In genomic region chr16:1532771-1533170, GRCh38 we compare ENCODE assay signal across 14 cellular contexts. TPM values are rescaled to one million over a fixed set of nuclear protein-coding genes. Genes with fewer than 3 reads are reported as not detected.
A peak's percentile ranks its signal among the peaks of the same experiment; 100 is the strongest.
DNase-seq lines count a peak whose midpoint lies in the region; ATAC-seq and TF ChIP-seq lines count a peak whose summit lies in the region.
"Had no signal": no experiment of that assay in that cellular context is flagged by ENCODE, and none has a peak within 500 bp of the region (broad histone marks: within the 10 kb centered on the region; RNA-seq: fewer than 3 reads in every experiment).

No MANE protein-coding gene starts in this region.

- POLR2A ChIA-PET in IMR-90 (lab: Charles Lee; ENCODE audit: unreplicated experiment): no interaction called here

- peak overlapping the region; percentile 95; the same call in 1 of the 2 replicates for H3K23ac ChIP-seq in IMR-90 (ENCODE audit: low read depth, low read length)

- CTCF ChIA-PET in IMR-90 (lab: Yijun Ruan, JAX): interaction anchor here (1.5 kb wide), 1 partner anchor 31 kb away, joined by 3 read pairs; no protein-coding TSS in a partner anchor

- H3K36me3 ChIP-seq in IMR-90 (ENCODE audit: control insufficient read depth, insufficient read depth, low read length) (peaks cover 11% of the 10 kb centered on the region), spleen (peaks cover 0 to 25% (median 11%) of the 10 kb centered on the region in 6 donors)
- H3K36me3 ChIP-seq: cardiac muscle cell had no signal

- H2BK5ac ChIP-seq in IMR-90 (ENCODE audit: low read depth, low read length, poor library complexity, severe bottlenecking): no peak overlapping the region

- H3K79me1 ChIP-seq in IMR-90 (ENCODE audit: low read depth in 1 of 2, low read length in 2 of 2): peaks cover 5 to 39% of the 10 kb centered on the region in 2 experiments; a peak in 3 of 4 replicates

- H2BK120ac ChIP-seq in IMR-90 (ENCODE audit: low read depth, low read length): peak overlapping the region; percentile 77; the same call in 1 of the 2 replicates

- H3K4me3 ChIP-seq in IMR-90 (ENCODE audit: insufficient read depth, low read depth, low read length) (no peak overlapping the region), spleen (peak overlapping the region in 3 of 8 donors; percentile 66 to 86 (median 83))
- H3K4me3 ChIP-seq: cardiac muscle cell had no signal

- DNase-seq in IMR-90 (no peak), immature natural killer cell (no peak), spleen (no peak), NCI-H1417 treated with DMSO at 0.1 percent for 48 hours (lab: John Stamatoyannopoulos, UW) (no peak), NCI-H2029 (lab: John Stamatoyannopoulos, UW) (no peak)
- DNase-seq in activated naive CD8-positive, alpha-beta T cell treated with anti-CD3 and anti-CD28 coated beads, Interleukin-2, amount 50 U/mL, for 24 hours: no peak
- DNase-seq: activated B cell treated with CpG ODN at 0.5 μM for 24 hours, glutamatergic neuron, GOT3 had no signal

- H3K4me1 ChIP-seq in IMR-90 (ENCODE audit: control insufficient read depth, insufficient read depth, low read length) (peaks cover 17% of the 10 kb centered on the region), spleen (peaks cover 27 to 93% (median 72%) of the 10 kb centered on the region in 6 donors)

- peaks cover 28% of the 10 kb centered on the region for H3K4me1 Mint-ChIP-seq in activated naive CD8-positive, alpha-beta T cell treated with anti-CD3 and anti-CD28 coated beads, Interleukin-2, amount 50 U/mL, for 24 hours
- peaks cover 30 to 43% of the 10 kb centered on the region in 2 donors for H3K4me1 Mint-ChIP-seq in immature natural killer cell

- TF ChIP-seq CTCF in IMR-90 (conservative IDR thresholded peaks at IDR 0.05; ENCODE audit: low read depth, low read length) (no peak), spleen (IDR thresholded peaks at IDR 0.05 in 8 of 11, conservative IDR thresholded peaks at IDR 0.05 in 3 of 11) (no peak)

- no peaks in the 10 kb centered on the region for H3K27me3 ChIP-seq in IMR-90 (ENCODE audit: control insufficient read depth, insufficient read depth, low read length)
- H3K27me3 ChIP-seq in spleen (replicated peaks in 1 of 7): peaks cover 0 to 22% (median 5%) of the 10 kb centered on the region in 7 donors
- H3K27me3 ChIP-seq: cardiac muscle cell had no signal

- H4K8ac ChIP-seq in IMR-90 (ENCODE audit: low read depth in 2 of 2, low read length in 2 of 2): peak overlapping the region; percentile 77 to 92; a peak in 3 of 4 replicates

- no peaks in the 10 kb centered on the region for H3K27me3 Mint-ChIP-seq in activated naive CD8-positive, alpha-beta T cell treated with anti-CD3 and anti-CD28 coated beads, Interleukin-2, amount 50 U/mL, for 24 hours
- H3K27me3 Mint-ChIP-seq in immature natural killer cell (ENCODE audit: low read depth in 3 of 3): peaks cover 2% of the 10 kb centered on the region in 3 donors
- H3K27me3 Mint-ChIP-seq: activated B cell treated with CpG ODN at 0.5 μM for 24 hours had no signal

- no TSS peak for BruUV-seq in IMR-90 (replicated peaks; lab: Mats Ljungman, UMichigan)

- H2AK9ac ChIP-seq in IMR-90 (replicated peaks; ENCODE audit: low read depth, low read length, poor library complexity): no peak overlapping the region

- in situ Hi-C loops in IMR-90 (cut with MboI; ENCODE audit: low sequenced_read_pairs): no loop called here

- H3K9me1 ChIP-seq in IMR-90 (ENCODE audit: insufficient read depth, low read length): peaks cover 4% of the 10 kb centered on the region

- H4K91ac ChIP-seq in IMR-90 (ENCODE audit: insufficient read depth, low read depth, low read length): peak overlapping the region; percentile 71

- peaks cover 29% of the 10 kb centered on the region for H3K36me3 Mint-ChIP-seq in activated naive CD8-positive, alpha-beta T cell treated with anti-CD3 and anti-CD28 coated beads, Interleukin-2, amount 50 U/mL, for 24 hours (ENCODE audit: low read depth)
- H3K36me3 Mint-ChIP-seq in immature natural killer cell: no peaks in the 10 kb centered on the region

- H3K14ac ChIP-seq in IMR-90 (replicated peaks; ENCODE audit: low read depth, low read length): peak overlapping the region; percentile 95; the same call in 1 of the 2 replicates

- peak overlapping the region; percentile 61; the same call in 1 of the 2 replicates for H4K5ac ChIP-seq in IMR-90 (ENCODE audit: low read depth, low read length)

- H3K4ac ChIP-seq in IMR-90 (ENCODE audit: low read depth, low read length): peak overlapping the region; percentile 86

- no peak overlapping the region for H2BK15ac ChIP-seq in IMR-90 (ENCODE audit: low read depth, low read length)

- TF ChIP-seq RAD21 in IMR-90 (IDR thresholded peaks at IDR 0.05; ENCODE audit: low read length): no peak

- no peaks in the 10 kb centered on the region for H4K20me1 ChIP-seq in IMR-90 (ENCODE audit: insufficient read depth, low read length)

- H2AFZ ChIP-seq in IMR-90 (replicated peaks; ENCODE audit: low read length, poor library complexity): peak overlapping the region; percentile 97

- H3K9ac ChIP-seq in IMR-90 (ENCODE audit: low read depth, low read length): no peak overlapping the region

- no peaks in the 10 kb centered on the region for H3K9me3 Mint-ChIP-seq in activated naive CD8-positive, alpha-beta T cell treated with anti-CD3 and anti-CD28 coated beads, Interleukin-2, amount 50 U/mL, for 24 hours
- H3K9me3 Mint-ChIP-seq in immature natural killer cell: no peaks in the 10 kb centered on the region
- H3K9me3 Mint-ChIP-seq: activated B cell treated with CpG ODN at 0.5 μM for 24 hours had no signal

- TF ChIP-seq POLR2A in IMR-90 (IDR thresholded peaks at IDR 0.05; ENCODE audit: low read depth, low read length) (no peak), spleen (IDR thresholded peaks at IDR 0.05) (no peak)

- no peaks in the 10 kb centered on the region for H3K9me3 ChIP-seq in IMR-90 (ENCODE audit: control insufficient read depth, insufficient read depth, low read length)
- no peaks in the 10 kb centered on the region for H3K9me3 ChIP-seq in spleen

- dilution Hi-C loops in IMR-90 (cut with HindIII; ENCODE audit: low sequenced_read_pairs, unreplicated experiment): no loop called here

- intact Hi-C loops in IMR-90 (cut with micrococcal nuclease): no loop called here
- intact Hi-C loops in spleen (cut with DNase I; ENCODE audit: low total_unique reads): no loop called here

- WGBS in IMR-90 (ENCODE audit: extremely low coverage in 2 of 2, insufficient read length in 1 of 2), 2 experiments: 91% methylated on average over 7 of the region's 10 CpGs; no CpG with 5 or more reads in 1 of the 2 experiments
- 70 to 84% (median 75%) methylated on average over 9 to 10 of the region's 10 CpGs for WGBS in spleen, 5 donors

- ATAC-seq in IMR-90 (ENCODE audit: low read depth) (no peak), HG02852 (IDR thresholded peaks at IDR 0.05; ENCODE audit: unreplicated experiment) (no peak), GM19452 (IDR thresholded peaks at IDR 0.05; ENCODE audit: unreplicated experiment) (no peak)
- no peak for ATAC-seq in activated naive CD8-positive, alpha-beta T cell treated with anti-CD3 and anti-CD28 coated beads, Interleukin-2, amount 50 U/mL, for 24 hours

- no peak overlapping the region for H3K4me2 ChIP-seq in IMR-90 (ENCODE audit: low read depth, low read length)

- no peak overlapping the region for H2BK20ac ChIP-seq in IMR-90 (ENCODE audit: low read depth, low read length)

- no peak overlapping the region for H3K56ac ChIP-seq in IMR-90 (ENCODE audit: extremely low read depth, insufficient read depth, low read length)

- H3K27ac Mint-ChIP-seq in activated naive CD8-positive, alpha-beta T cell treated with anti-CD3 and anti-CD28 coated beads, Interleukin-2, amount 50 U/mL, for 24 hours: no peak overlapping the region
- H3K27ac Mint-ChIP-seq in immature natural killer cell: peak overlapping the region in 5 of 6 donors; percentile 7 to 85 (median 31)
- H3K27ac Mint-ChIP-seq: activated B cell treated with CpG ODN at 0.5 μM for 24 hours had no signal

- H3K4me3 Mint-ChIP-seq in activated naive CD8-positive, alpha-beta T cell treated with anti-CD3 and anti-CD28 coated beads, Interleukin-2, amount 50 U/mL, for 24 hours: peak overlapping the region; percentile 99
- peak overlapping the region in 3 of 5 donors; percentile 86 to 91 (median 90) for H3K4me3 Mint-ChIP-seq in immature natural killer cell

- H3K27ac ChIP-seq in IMR-90 (ENCODE audit: insufficient read depth, low read length) (peak overlapping the region; percentile 89), spleen (peak overlapping the region; percentile 79 to 95 (median 90))
- H3K27ac ChIP-seq: cardiac muscle cell had no signal

- no peak overlapping the region; the same call in 1 of the 2 replicates for H3K18ac ChIP-seq in IMR-90 (ENCODE audit: low read depth, low read length)

- peak overlapping the region; percentile 36 for H2AK5ac ChIP-seq in IMR-90 (ENCODE audit: low read depth, low read length)

RNA-seq across cellular contexts. Expression of gene TMEM204, which starts 0.7 kb away (rescaled TPM):
- total RNA-seq in IMR-90 (2012; rRNA removed) (7.0 and 7.2 TPM in 2 replicates), spleen (10 to 100 TPM; 12.6 to 47.1 (median 26.9) TPM)
- polyA plus RNA-seq in IMR-90 (2012; rRNA removed) (12.3 and 13.2 TPM in 2 replicates), immature natural killer cell (10 to 100 TPM; 23.0 to 41.0 (median 38.3) TPM), spleen (10 to 100 TPM; 10.1 to 21.0 (median 13.6) TPM)
- polyA plus RNA-seq in IMR-90 (2012; cell fraction: cytosol; rRNA removed): 8.4 and 18.2 TPM in 2 replicates
- polyA plus RNA-seq in IMR-90 (2012; cell fraction: nucleus; rRNA removed; ENCODE audit: low replicate concordance): 5.3 and 12.8 TPM in 2 replicates
- total RNA-seq: Daoy, OCI-LY7 had no signal

RNA-seq across cellular contexts. Expression of gene TELO2, which starts 39.6 kb away (rescaled TPM):
- total RNA-seq in IMR-90 (2012; rRNA removed): 5.8 and 6.6 TPM in 2 replicates
- 26.6 and 28.2 TPM in 2 replicates for polyA plus RNA-seq in IMR-90 (2012; rRNA removed)
- 16.6 and 18.1 TPM in 2 replicates for polyA plus RNA-seq in IMR-90 (2012; cell fraction: cytosol; rRNA removed)
- polyA plus RNA-seq in IMR-90 (2012; cell fraction: nucleus; rRNA removed; ENCODE audit: low replicate concordance): 110 and 290 TPM in 2 replicates
- 10 to 100 TPM; 12.0 to 16.4 (median 12.3) TPM for polyA plus RNA-seq in immature natural killer cell
- total RNA-seq in spleen: 10 to 100 TPM; 28.5 to 64.2 (median 44.0) TPM
- 100 to 1,000 TPM in 1 of 3 donors, 10 to 100 TPM in 2; 60.3 to 110 (median 83.5) TPM for polyA plus RNA-seq in spleen

RNA-seq across cellular contexts. Expression of gene PTX4, which starts 44.0 kb away (rescaled TPM):
- total RNA-seq in IMR-90 (2012; rRNA removed) (not detected in 2 replicates), spleen (under 1 TPM in 5 of 7 donors, not detected in 2; 0.23 to 0.85 (median 0.60) TPM)
- polyA plus RNA-seq in IMR-90 (2012; rRNA removed) (0.07 TPM in 1 of 2 replicates, not detected in the other), immature natural killer cell (not detected), spleen (under 1 TPM in 2 of 3 donors, not detected in 1; 0.03 to 0.19 TPM)
- not detected in 2 replicates for polyA plus RNA-seq in IMR-90 (2012; cell fraction: cytosol; rRNA removed)
- polyA plus RNA-seq in IMR-90 (2012; cell fraction: nucleus; rRNA removed; ENCODE audit: low replicate concordance): 0.14 TPM in 1 of 2 replicates, not detected in the other
- total RNA-seq: activated B cell treated with CpG ODN at 0.5 μM for 24 hours, Daoy, OCI-LY7 had no signal
- polyA plus RNA-seq: cardiac muscle cell had no signal

RNA-seq across cellular contexts. Expression of gene CLCN7, which starts 57.9 kb away (rescaled TPM):
- total RNA-seq in IMR-90 (2012; rRNA removed): 10.8 TPM in 2 replicates
- 45.2 and 52.9 TPM in 2 replicates for polyA plus RNA-seq in IMR-90 (2012; rRNA removed)
- polyA plus RNA-seq in IMR-90 (2012; cell fraction: cytosol; rRNA removed): 20.3 and 36.5 TPM in 2 replicates
- polyA plus RNA-seq in IMR-90 (2012; cell fraction: nucleus; rRNA removed; ENCODE audit: low replicate concordance): 84.9 and 258 TPM in 2 replicates
- polyA plus RNA-seq in immature natural killer cell: 10 to 100 TPM; 19.8 to 44.8 (median 21.5) TPM
- 100 to 1,000 TPM in 6 of 7 donors, 10 to 100 TPM in 1; 76.5 to 146 (median 127) TPM for total RNA-seq in spleen
- polyA plus RNA-seq in spleen: 100 to 1,000 TPM in 1 of 3 donors, 10 to 100 TPM in 2; 43.2 to 117 (median 59.6) TPM
